8 cellular contexts compared by ENCODE assay signal in the genomic region with DNA sequence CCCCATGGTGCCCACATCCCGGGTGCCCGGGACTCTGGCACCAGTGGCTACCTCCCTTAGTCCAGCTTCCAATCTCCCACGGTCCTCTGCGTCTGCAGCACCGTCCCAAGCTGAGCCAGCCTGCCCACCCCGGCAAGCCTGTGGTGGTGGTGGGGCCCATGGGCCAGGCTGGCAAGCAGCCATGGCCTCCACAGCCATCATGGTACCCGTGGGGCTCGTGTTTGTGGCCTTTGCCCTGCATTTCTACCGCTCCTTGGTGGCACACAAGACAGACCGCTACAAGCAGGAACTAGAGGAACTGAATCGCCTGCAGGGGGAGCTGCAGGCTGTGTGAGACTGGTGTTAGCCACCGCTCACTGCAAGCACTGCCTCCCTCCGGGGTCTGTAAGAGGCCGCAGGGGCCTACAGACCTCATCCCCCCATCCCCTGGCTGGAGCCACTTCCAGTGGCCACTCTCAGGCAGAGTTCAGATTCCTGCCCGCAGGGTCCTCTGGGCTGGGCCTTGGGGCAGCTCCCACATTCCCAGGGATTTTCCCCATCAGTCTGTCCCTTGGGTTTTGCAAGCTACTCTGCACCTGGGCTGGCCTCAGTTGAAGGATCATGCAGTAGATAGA. TPM values are rescaled to one million over a fixed set of nuclear protein-coding genes. Genes with fewer than 3 reads are reported as not detected.
DNase-seq lines count a peak whose midpoint lies in the region; ATAC-seq and TF ChIP-seq lines count a peak whose summit lies in the region.

No MANE protein-coding gene starts in this region.

- BruUV-seq in A673 (replicated peaks; lab: Mats Ljungman, UMichigan), result no TSS peak

- ATAC-seq in right lobe of liver, result no peak
- no peak for ATAC-seq in GM21526 (IDR thresholded peaks at IDR 0.05; ENCODE audit: low FRiP score, unreplicated experiment)

- CTCF ChIA-PET in A673 (lab: Charles Lee), result interaction anchor here (0.6 to 1.3 kb wide), 9 partner anchors 12 to 465 kb away, joined by 3 to 7 read pairs (median 3); a partner anchor contains a TSS

- TF ChIP-seq POLR2A in right lobe of liver (IDR thresholded peaks at IDR 0.05), result no peak

- intact Hi-C loops in A673 (cut with micrococcal nuclease; ENCODE audit: unreplicated experiment) (loop anchor here (2.0 to 10.0 kb wide), 4 partner anchors 141 to 911 kb away; a partner anchor contains a TSS), right lobe of liver (cut with DNase I) (no loop called here)

- in situ Hi-C loops in GM13977 (cut with MboI; ENCODE audit: low pct_unique_long_range_greater_than_20kb, low sequenced_read_pairs, unreplicated experiment), result loop anchor here (25.0 kb wide), 2 partner anchors 484 to 934 kb away; a partner anchor contains a TSS

- 38% methylated on average over 5 of the region's 15 CpGs for WGBS in right lobe of liver (ENCODE audit: insufficient coverage, low coverage, low lambda C conversion rate, missing lambda C conversion rate)

- H3K27ac ChIP-seq in A673 (ENCODE audit: low read depth, low read length, poor library complexity, severe bottlenecking) (no peak overlapping the region), VCaP (no peak overlapping the region), right lobe of liver (peak overlapping the region in 1 of 3 donors; percentile 96)

- H3K36me3 ChIP-seq in A673 (ENCODE audit: insufficient read depth, low read length, poor library complexity, severe bottlenecking), result no peaks in the 10 kb centered on the region
- H3K36me3 ChIP-seq in right lobe of liver, result no peaks in the 10 kb centered on the region

- POLR2A ChIA-PET in A673 (lab: Charles Lee; ENCODE audit: low non-redundant PET), result interaction anchor here (0.6 kb wide), 1 partner anchor 236 kb away, joined by 3 read pairs; no protein-coding TSS in a partner anchor

- DNase-seq in A673 (ENCODE audit: low spot score) (peak; percentile 88), GM13977 (ENCODE audit: low spot score) (no peak), NCI-H2227 (lab: John Stamatoyannopoulos, UW; ENCODE audit: unreplicated experiment) (peak; percentile 92), right lobe of liver (peak in 1 of 3 donors; percentile 41)
- DNase-seq in central memory CD4-positive, alpha-beta T cell, result peak; percentile 48
- peak; percentile 41 to 52 for DNase-seq in stimulated activated CD8-positive, alpha-beta memory T cell treated with anti-CD3 and anti-CD28 coated beads, Interleukin-15, amount 100 ng/mL, for 48 hours (ENCODE audit: low read depth in 2 of 2)

- H3K4me3 ChIP-seq in A673 (ENCODE audit: low read depth, low read length, poor library complexity, severe bottlenecking) (no peak overlapping the region), right lobe of liver (no peak overlapping the region)

- TF ChIP-seq CTCF in A673 (conservative IDR thresholded peaks at IDR 0.05; ENCODE audit: low read depth, low read length) (peak; percentile 95), GM13977 (IDR thresholded peaks at IDR 0.05; ENCODE audit: extremely low read depth, insufficient read depth, missing control alignments) (peak; percentile 70), VCaP (conservative IDR thresholded peaks at IDR 0.05) (peak; percentile 38; the same call in 1 of the 2 replicates), right lobe of liver (IDR thresholded peaks at IDR 0.05) (peak; percentile 28 to 51 (median 38))

- H3K9me3 ChIP-seq in A673 (ENCODE audit: low read depth, low read length, poor library complexity, severe bottlenecking) (no peaks in the 10 kb centered on the region), right lobe of liver (no peaks in the 10 kb centered on the region)

- H3K27me3 ChIP-seq in A673 (replicated peaks; ENCODE audit: insufficient read depth, low read depth, low read length, poor library complexity) (no peaks in the 10 kb centered on the region), right lobe of liver (no peaks in the 10 kb centered on the region)

- H3K4me1 ChIP-seq in A673 (ENCODE audit: insufficient read depth, low read length, poor library complexity, severe bottlenecking), result peaks cover 1% of the 10 kb centered on the region
- H3K4me1 ChIP-seq in right lobe of liver, result peaks cover 0 to 66% (median 26%) of the 10 kb centered on the region in 4 donors

RNA-seq across cellular contexts. Expression of a gene that starts 3.9 kb away (rescaled TPM):
- total RNA-seq in A673 (2021), result 31.4 and 37.1 TPM in 2 replicates
- total RNA-seq in right lobe of liver, result 1 to 10 TPM; 3.7 to 7.4 (median 6.9) TPM

RNA-seq across cellular contexts. Expression of a gene that starts 4.8 kb away (rescaled TPM):
- 2.1 and 4.3 TPM in 2 replicates for total RNA-seq in A673 (2021)
- 10 to 100 TPM; 27.7 to 56.6 (median 31.6) TPM for total RNA-seq in right lobe of liver

RNA-seq across cellular contexts. Expression of a gene that starts 30.2 kb away (rescaled TPM):
- total RNA-seq in A673 (2021), result 37.0 and 39.3 TPM in 2 replicates
- 1 to 10 TPM; 2.8 to 8.0 (median 3.4) TPM for total RNA-seq in right lobe of liver

RNA-seq across cellular contexts. Expression of a gene that starts 31.4 kb away (rescaled TPM):
- 0.85 and 0.95 TPM in 2 replicates for total RNA-seq in A673 (2021)
- total RNA-seq in right lobe of liver, result 100 to 1,000 TPM in 3 of 6 experiments, 10 to 100 TPM in 3; 54.6 to 219 (median 86.9) TPM

RNA-seq across cellular contexts. Expression of a gene that starts 56.8 kb away (rescaled TPM):
- total RNA-seq in A673 (2021) (0.62 and 1.1 TPM in 2 replicates), right lobe of liver (1 to 10 TPM in 4 of 6 experiments, under 1 TPM in 2; 0.61 to 4.5 (median 2.6) TPM)

Comparison
In these comparisons a context has a peak if more than half of its experiments do, and no peak if none do; other contexts are left out.
1. CTCF ChIP-seq: peak in every context shown above with its lines; median percentile 95 in A673; 70 in GM13977; 38 in right lobe of liver; 38 in VCaP.